11 cellular contexts compared by ENCODE assay signal in the genomic region with DNA sequence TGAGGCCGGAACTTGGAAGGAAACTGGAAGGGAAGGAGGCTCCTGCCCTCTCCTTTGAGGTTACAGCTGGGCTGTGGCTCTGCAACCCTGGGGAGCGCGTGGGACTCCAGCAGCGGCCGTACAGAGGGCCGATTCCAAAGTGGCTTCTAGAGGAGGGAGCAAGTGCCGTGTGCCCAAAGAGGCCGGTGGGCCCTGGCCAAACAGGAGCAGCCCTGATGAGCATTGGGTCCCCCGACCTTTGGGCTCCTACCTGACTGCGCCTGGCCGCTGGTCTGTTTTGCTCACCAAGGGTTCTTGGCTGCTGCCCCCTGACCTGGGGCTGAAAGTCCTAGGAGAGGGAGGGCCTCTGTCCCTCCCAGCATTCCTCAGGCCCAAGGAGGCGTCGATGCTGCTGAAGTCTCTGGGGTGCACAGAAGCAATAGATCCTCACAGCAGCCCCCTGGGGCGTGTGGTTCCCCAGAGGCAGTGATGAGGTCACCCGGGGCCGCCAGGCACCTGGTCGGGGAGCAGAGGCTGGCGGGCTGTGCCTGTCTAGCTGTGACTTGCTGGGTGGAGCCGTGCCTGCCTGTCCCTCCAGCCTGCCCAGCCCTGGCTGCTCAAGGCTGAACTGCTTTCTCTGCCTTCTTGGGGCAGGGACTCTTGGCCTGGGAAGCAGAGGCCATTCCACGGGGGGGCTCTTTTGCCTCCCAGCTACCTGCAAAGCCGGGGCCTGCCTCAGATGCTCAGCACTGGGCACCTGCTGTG. TPM values are rescaled to one million over a fixed set of nuclear protein-coding genes. Genes with fewer than 3 reads are reported as not detected.
DNase-seq lines count a peak whose midpoint lies in the region; ATAC-seq and TF ChIP-seq lines count a peak whose summit lies in the region.
"Had no signal": no experiment of that assay in that cellular context is flagged by ENCODE, and none has a peak within 500 bp of the region (broad histone marks: within the 10 kb centered on the region; RNA-seq: fewer than 3 reads in every experiment).

No MANE protein-coding gene starts in this region.

- H3K4me3 Mint-ChIP-seq in CD8-positive, alpha-beta memory T cell: peak overlapping the region; percentile 11 to 80 (median 75)
- H3K4me3 Mint-ChIP-seq in T-helper 17 cell: peak overlapping the region; percentile 75

- H3K27me3 ChIP-seq in CD8-positive, alpha-beta memory T cell (ENCODE audit: insufficient read depth, low read length, poor library complexity, severe bottlenecking): no peaks in the 10 kb centered on the region
- no peaks in the 10 kb centered on the region for H3K27me3 ChIP-seq in uterus

- peaks cover 66 to 94% (median 67%) of the 10 kb centered on the region in 3 donors for H3K4me1 Mint-ChIP-seq in CD8-positive, alpha-beta memory T cell
- H3K4me1 Mint-ChIP-seq in T-helper 17 cell: peaks cover 54% of the 10 kb centered on the region

- no peaks in the 10 kb centered on the region for H3K9me3 ChIP-seq in CD8-positive, alpha-beta memory T cell (ENCODE audit: low read length)
- H3K9me3 ChIP-seq in T-helper 17 cell (ENCODE audit: control insufficient read depth, low read length, poor library complexity, severe bottlenecking) (no peaks in the 10 kb centered on the region), mucosa of descending colon (no peaks in the 10 kb centered on the region), uterus (no peaks in the 10 kb centered on the region)

- peaks cover 84% of the 10 kb centered on the region for H3K4me1 ChIP-seq in CD8-positive, alpha-beta memory T cell (ENCODE audit: insufficient read depth, low read length)
- H3K4me1 ChIP-seq in mucosa of descending colon (ENCODE audit: low read depth): peaks cover 31% of the 10 kb centered on the region
- H3K4me1 ChIP-seq in uterus: peaks cover 0 to 27% of the 10 kb centered on the region in 2 donors

- ATAC-seq in T-helper 17 cell (no peak), mucosa of descending colon (peak; percentile 4), left lobe of liver (no peak)

- peaks cover 9 to 93% (median 9%) of the 10 kb centered on the region in 3 donors for H3K36me3 Mint-ChIP-seq in CD8-positive, alpha-beta memory T cell
- H3K36me3 Mint-ChIP-seq in T-helper 17 cell (ENCODE audit: low read depth): peaks cover 3% of the 10 kb centered on the region

- H3K27ac Mint-ChIP-seq in CD8-positive, alpha-beta memory T cell: peak overlapping the region; percentile 75 to 99 (median 88)
- H3K27ac Mint-ChIP-seq in T-helper 17 cell: peak overlapping the region; percentile 100

- H3K4me3 ChIP-seq in CD8-positive, alpha-beta memory T cell (ENCODE audit: low read length): peak overlapping the region; percentile 50
- H3K4me3 ChIP-seq in mucosa of descending colon: no peak overlapping the region
- no peak overlapping the region for H3K4me3 ChIP-seq in uterus

- peaks cover 0 to 19% of the 10 kb centered on the region in 2 donors for H3K27me3 Mint-ChIP-seq in CD8-positive, alpha-beta memory T cell
- no peaks in the 10 kb centered on the region for H3K27me3 Mint-ChIP-seq in T-helper 17 cell
- H3K27me3 Mint-ChIP-seq: progenitor cell of endocrine pancreas had no signal

- H3K9me3 Mint-ChIP-seq in CD8-positive, alpha-beta memory T cell: peaks cover 0 to 3% (median 0%) of the 10 kb centered on the region in 5 donors

- H3K36me3 ChIP-seq in CD8-positive, alpha-beta memory T cell (ENCODE audit: insufficient read depth, low read length): peaks cover 72% of the 10 kb centered on the region
- H3K36me3 ChIP-seq in mucosa of descending colon (ENCODE audit: low read depth): no peaks in the 10 kb centered on the region
- H3K36me3 ChIP-seq in uterus: no peaks in the 10 kb centered on the region

- no peak for TF ChIP-seq POLR2A in uterus (IDR thresholded peaks at IDR 0.05)

- intact Hi-C loops in mucosa of descending colon (cut with DNase I, micrococcal nuclease): no loop called here
- intact Hi-C loops in uterus (cut with DNase I; ENCODE audit: low total_unique reads): no loop called here

- no peak overlapping the region for H3K27ac ChIP-seq in CD8-positive, alpha-beta memory T cell (ENCODE audit: low read depth, low read length)
- peak overlapping the region in 1 of 2 donors; percentile 7 for H3K27ac ChIP-seq in uterus

- peak in 2 of 5 donors; percentile 55 to 57 for DNase-seq in CD8-positive, alpha-beta memory T cell
- DNase-seq in GM20000 (ENCODE audit: low spot score) (peak; percentile 80), T-helper 17 cell (no peak), mucosa of descending colon (peak in 2 of 3 donors; percentile 30 to 78), uterus (no peak), left lobe of liver (ENCODE audit: low spot score) (no peak), NCI-H2196 treated with DMSO at 0.1 percent for 48 hours (lab: John Stamatoyannopoulos, UW; ENCODE audit: unreplicated experiment) (no peak), G401 (ENCODE audit: low spot score) (no peak)
- DNase-seq: activated CD4-positive, alpha-beta T cell treated with anti-CD3 and anti-CD28 coated beads for 4 hours; NCI-H526 treated with DMSO at 0.1 percent for 48 hours had no signal

- CTCF ChIA-PET in CD8-positive, alpha-beta memory T cell (lab: Charles Lee): interaction anchor here (1.3 to 7.5 kb wide), 3 partner anchors 12 to 71 kb away, joined by 3 to 67 read pairs (median 46); a partner anchor contains a TSS

- TF ChIP-seq CTCF in GM20000 (IDR thresholded peaks at IDR 0.05; ENCODE audit: extremely low read depth, missing control alignments) (no peak), mucosa of descending colon (IDR thresholded peaks at IDR 0.05) (no peak), uterus (IDR thresholded peaks at IDR 0.05) (no peak)

- POLR2A ChIA-PET in CD8-positive, alpha-beta memory T cell (lab: Charles Lee): no interaction called here

- in situ Hi-C loops in G401 (cut with HindIII; ENCODE audit: low sequenced_read_pairs): no loop called here

RNA-seq across cellular contexts. Expression of a gene that starts 9.8 kb away (rescaled TPM):
- total RNA-seq in CD8-positive, alpha-beta memory T cell: 100 to 1,000 TPM; 101 to 107 TPM
- polyA plus RNA-seq in CD8-positive, alpha-beta memory T cell: 94.4 TPM
- total RNA-seq in T-helper 17 cell: 100 to 1,000 TPM; 176 to 257 TPM
- total RNA-seq in mucosa of descending colon: 10 to 100 TPM; 29.5 to 85.5 (median 36.8) TPM
- 10 to 100 TPM in 2 of 4 donors, 1 to 10 TPM in 2; 1.2 to 48.6 (median 8.8) TPM for total RNA-seq in uterus
- total RNA-seq in left lobe of liver: 6.0 TPM
- total RNA-seq in G401 (2014; rRNA removed; shearing (Covaris generic)): 74.9 and 101 TPM in 2 replicates

RNA-seq across cellular contexts. Expression of a gene that starts 49.9 kb away (rescaled TPM):
- total RNA-seq in CD8-positive, alpha-beta memory T cell: 10 to 100 TPM; 50.2 to 52.8 TPM
- 40.7 TPM for polyA plus RNA-seq in CD8-positive, alpha-beta memory T cell
- 10 to 100 TPM; 40.5 to 40.6 TPM for total RNA-seq in T-helper 17 cell
- total RNA-seq in mucosa of descending colon: 10 to 100 TPM; 17.6 to 21.0 (median 19.9) TPM
- total RNA-seq in uterus: 10 to 100 TPM; 23.4 to 72.0 (median 36.0) TPM
- 9.0 TPM for total RNA-seq in left lobe of liver
- total RNA-seq in G401 (2014; rRNA removed; shearing (Covaris generic)): 77.4 and 81.3 TPM in 2 replicates

Comparison
In these comparisons a context has a peak if more than half of its experiments do, and no peak if none do; other contexts are left out.
1. DNase-seq: peak in GM20000 (single experiment) and mucosa of descending colon (2 of 3); none in T-helper 17 cell (0 of 3), uterus (0 of 2), left lobe of liver (single experiment), NCI-H2196 treated with DMSO at 0.1 percent for 48 hours (single experiment) and G401 (single experiment).